In the genomic region with DNA sequence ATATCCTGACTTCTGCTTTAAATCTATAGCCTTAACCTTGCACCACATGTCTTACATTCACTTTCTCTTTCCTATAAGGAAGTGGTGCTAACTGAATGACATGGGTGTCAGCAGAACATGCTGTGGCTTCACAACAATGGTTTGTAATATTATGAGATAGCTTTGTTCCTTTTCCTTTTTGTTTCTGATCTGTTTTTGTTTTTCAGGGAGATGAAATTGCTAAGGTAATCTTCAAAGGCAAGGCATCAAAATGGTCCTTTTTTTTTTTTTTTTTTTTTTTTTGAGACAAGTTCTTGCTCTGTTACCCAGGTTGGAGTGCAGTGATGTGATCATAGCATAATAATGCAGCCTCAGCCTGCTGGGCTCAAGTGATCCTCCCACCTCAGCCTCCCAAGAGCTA, we compare ENCODE assay signal across 7 cellular contexts. TPM values are rescaled to one million over a fixed set of nuclear protein-coding genes. Genes with fewer than 3 reads are reported as not detected.
DNase-seq lines count a peak whose midpoint lies in the region; ATAC-seq, FAIRE-seq and TF ChIP-seq lines count a peak whose summit lies in the region.

No MANE protein-coding gene starts in this region.

- H3K36me3 Mint-ChIP-seq in nephron progenitor cell (ENCODE audit: low read depth), result no peaks in the 10 kb centered on the region

- intact Hi-C loops in spleen (cut with DNase I; ENCODE audit: low total_unique reads) (no loop called here), left ventricle myocardium inferior (cut with micrococcal nuclease) (no loop called here)

- no peak overlapping the region for H3K27ac Mint-ChIP-seq in nephron progenitor cell

- H3K4me3 ChIP-seq in spleen (peak overlapping the region in 1 of 8 donors; percentile 23), left ventricle myocardium inferior (no peak overlapping the region)

- H3K4me3 Mint-ChIP-seq in nephron progenitor cell, result no peak overlapping the region

- H3K9me3 Mint-ChIP-seq in nephron progenitor cell, result peaks cover 9% of the 10 kb centered on the region

- H3K27me3 Mint-ChIP-seq in nephron progenitor cell (ENCODE audit: low read depth, poor library complexity), result peaks cover 5% of the 10 kb centered on the region

- H3K4me1 ChIP-seq in spleen (peaks cover 4 to 14% (median 12%) of the 10 kb centered on the region in 6 donors), left ventricle myocardium inferior (no peaks in the 10 kb centered on the region)

- no peak for TF ChIP-seq POLR2A in spleen (IDR thresholded peaks at IDR 0.05)

- ATAC-seq in HG02938 (IDR thresholded peaks at IDR 0.05; ENCODE audit: unreplicated experiment), result peak; percentile 94

- H3K27ac ChIP-seq in spleen (peak overlapping the region; percentile 23 to 74 (median 55)), left ventricle myocardium inferior (replicated peaks) (no peak overlapping the region)

- H3K36me3 ChIP-seq in spleen (no peaks in the 10 kb centered on the region), left ventricle myocardium inferior (no peaks in the 10 kb centered on the region)

- peak; percentile 52 for DNase-seq in GM19239 (ENCODE audit: insufficient read length, low spot score)
- DNase-seq in SIG-M5 (lab: John Stamatoyannopoulos, UW), result peak; percentile 55
- no peak for DNase-seq in spleen
- no peak for DNase-seq in effector CD8-positive, alpha-beta T cell (lab: John Stamatoyannopoulos, UW)
- no peak for DNase-seq in left ventricle myocardium inferior
- no peak for DNase-seq in nephron progenitor cell

- FAIRE-seq in GM19239 (lab: Jason Lieb, UNC), result peak; percentile 96

- H3K4me1 Mint-ChIP-seq in nephron progenitor cell, result no peaks in the 10 kb centered on the region

- H3K9me3 ChIP-seq in spleen (peaks cover 0 to 6% (median 2%) of the 10 kb centered on the region in 8 donors), left ventricle myocardium inferior (replicated peaks) (peaks cover 12% of the 10 kb centered on the region)

- H3K27me3 ChIP-seq in spleen (replicated peaks in 1 of 7) (no peaks in the 10 kb centered on the region), left ventricle myocardium inferior (ENCODE audit: low read depth) (no peaks in the 10 kb centered on the region)

- TF ChIP-seq CTCF in spleen (IDR thresholded peaks at IDR 0.05 in 8 of 11, conservative IDR thresholded peaks at IDR 0.05 in 3 of 11) (no peak), left ventricle myocardium inferior (IDR thresholded peaks at IDR 0.05; ENCODE audit: borderline replicate concordance) (no peak), nephron progenitor cell (IDR thresholded peaks at IDR 0.05) (no peak)

RNA-seq across cellular contexts. Expression of gene RANBP6, which starts 53.6 kb away (rescaled TPM):
- total RNA-seq in spleen (10 to 100 TPM; 15.2 to 22.3 (median 18.6) TPM), left ventricle myocardium inferior (23.4 TPM)
- 10 to 100 TPM; 12.3 to 14.7 (median 12.7) TPM for polyA plus RNA-seq in spleen

Comparison
In these comparisons a context has a peak if more than half of its experiments do, and no peak if none do; other contexts are left out.
1. DNase-seq: peak in GM19239 (single experiment) and SIG-M5 (single experiment); none in spleen (single experiment), effector CD8-positive, alpha-beta T cell (single experiment), left ventricle myocardium inferior (single experiment) and nephron progenitor cell (single experiment).